Comparison of ENCODE assay signal across 8 cellular contexts in genomic region chr12:56127888-56128668, GRCh38. TPM values are rescaled to one million over a fixed set of nuclear protein-coding genes. Genes with fewer than 3 reads are reported as not detected.
A peak's percentile ranks its signal among the peaks of the same experiment; 100 is the strongest.
DNase-seq lines count a peak whose midpoint lies in the region; ATAC-seq, FAIRE-seq and TF ChIP-seq lines count a peak whose summit lies in the region.

Gene ESYT1 (plus strand): TSS chr12:56128267. CDS start chr12:56128320, 53 bp downstream.

- peak within 1 kb of the TSS; percentile 92 for H3K4me2 ChIP-seq in OCI-LY7 (ENCODE audit: low read length)
- peak within 1 kb of the TSS; percentile 82 for H3K4me2 ChIP-seq in endothelial cell of umbilical vein (ENCODE audit: insufficient read depth, low read length)

- intact Hi-C loops in OCI-LY7 (cut with micrococcal nuclease; ENCODE audit: unreplicated experiment), result loop anchor here (5.0 kb wide), 1 partner anchor 319 kb away; the partner anchor contains the start of gene TIMELESS
- intact Hi-C loops in endothelial cell of umbilical vein (cut with micrococcal nuclease), result loop anchor here (1.0 kb wide), 1 partner anchor 24 kb away; the partner anchor contains the start of gene MYL6B

- BruUV-seq in OCI-LY7 (replicated peaks; lab: Mats Ljungman, UMichigan) (TSS peak; percentile 33), endothelial cell of umbilical vein (replicated peaks; lab: Mats Ljungman, UMichigan) (TSS peak; percentile 52)

- H3K4me3 ChIP-seq in OCI-LY7 (ENCODE audit: low read depth, low read length, poor library complexity, severe bottlenecking), result peak within 1 kb of the TSS; percentile 83
- peak within 1 kb of the TSS; percentile 63 to 75 (median 68) for H3K4me3 ChIP-seq in endothelial cell of umbilical vein (replicated peaks in 1 of 3; ENCODE audit: insufficient read depth in 1 of 3, low read depth in 1 of 3, low read length in 3 of 3)

- H3K9me2 ChIP-seq in OCI-LY7 (ENCODE audit: insufficient read depth, low read length), result no peaks in the 10 kb centered on the region

- FAIRE-seq in D721Med (lab: Jason Lieb, UNC) (no peak), endothelial cell of umbilical vein (lab: Jason Lieb, UNC) (peak; percentile 97)

- H3K4me1 ChIP-seq in OCI-LY7 (ENCODE audit: insufficient read depth, low read length, poor library complexity, severe bottlenecking), result peaks cover 48% of the 10 kb centered on the region
- H3K4me1 ChIP-seq in endothelial cell of umbilical vein (ENCODE audit: control insufficient read depth, extremely low read depth, insufficient read depth, low read length), result peaks cover 28% of the 10 kb centered on the region

- POLR2A ChIA-PET in OCI-LY7 (lab: Charles Lee), result interaction anchor here (0.9 to 3.8 kb wide), 14 partner anchors 10 to 389 kb away, joined by 3 to 32 read pairs (median 4); partner anchors contain the start of genes MYL6, MYL6B, PA2G4 and RPL41
- POLR2A ChIA-PET in endothelial cell of umbilical vein (lab: Charles Lee), result interaction anchor here (0.5 to 2.6 kb wide), 11 partner anchors 9 to 94 kb away, joined by 3 to 38 read pairs (median 5); partner anchors contain the start of genes MYL6, PA2G4, RNF41 and SMARCC2

- no peaks in the 10 kb centered on the region for H3K27me3 ChIP-seq in endothelial cell of umbilical vein (ENCODE audit: control insufficient read depth in 2 of 2, insufficient read depth in 2 of 2, low read length in 2 of 2)

- CTCF ChIA-PET in OCI-LY7 (lab: Charles Lee; ENCODE audit: unreplicated experiment) (interaction anchor here (0.6 to 1.5 kb wide), 5 partner anchors 8 to 232 kb away, joined by 3 to 5 read pairs (median 3); partner anchors contain the start of genes RNF41, STAT2 and ZC3H10), endothelial cell of umbilical vein (lab: Charles Lee) (interaction anchor here (0.6 to 3.1 kb wide), 17 partner anchors 9 to 390 kb away, joined by 3 to 40 read pairs (median 5); partner anchors contain the start of genes MYL6, MYL6B, RNF41 and SMARCC2)

- peak within 1 kb of the TSS; percentile 31; the same call in 1 of the 2 replicates for H2AFZ ChIP-seq in OCI-LY7 (ENCODE audit: low read length)
- peak within 1 kb of the TSS; percentile 16 for H2AFZ ChIP-seq in endothelial cell of umbilical vein (ENCODE audit: low read depth, low read length)

- dilution Hi-C loops in endothelial cell of umbilical vein (cut with MboI; ENCODE audit: extremely low pct_ligation_motif_present, low sequenced_read_pairs), result no loop called here

- ATAC-seq in GM21526 (IDR thresholded peaks at IDR 0.05; ENCODE audit: low FRiP score, unreplicated experiment), result peak; percentile 82

- H3K9me1 ChIP-seq in endothelial cell of umbilical vein (replicated peaks; ENCODE audit: control insufficient read depth, extremely low read depth, insufficient read depth, low read length), result no peaks in the 10 kb centered on the region

- peak within 1 kb of the TSS; percentile 96 for H3K27ac ChIP-seq in OCI-LY7 (ENCODE audit: low read depth, low read length, poor library complexity, severe bottlenecking)
- peak within 1 kb of the TSS; percentile 46 for H3K27ac ChIP-seq in endothelial cell of umbilical vein (ENCODE audit: insufficient read depth, low read depth, low read length)

- peak within 1 kb of the TSS; percentile 66 for H3K9ac ChIP-seq in endothelial cell of umbilical vein (replicated peaks; ENCODE audit: extremely low read depth, insufficient read depth, low read length)

- TF ChIP-seq CTCF in D721Med (IDR thresholded peaks at IDR 0.05; ENCODE audit: insufficient read depth, missing control alignments), result no peak
- no peak for TF ChIP-seq CTCF in OCI-LY7 (conservative IDR thresholded peaks at IDR 0.05; ENCODE audit: low read length)
- TF ChIP-seq CTCF in endothelial cell of umbilical vein (IDR thresholded peaks at IDR 0.05; ENCODE audit: extremely low read depth in 1 of 2, insufficient read depth in 1 of 2, low read depth in 1 of 2, low read length in 2 of 2), result no peak

- 0 out of 2 replicates have a peak, but pooled peaks cover 10% of the 10 kb centered on the region for H3K9me3 ChIP-seq in OCI-LY7 (ENCODE audit: low read length)
- H3K9me3 ChIP-seq in endothelial cell of umbilical vein (replicated peaks; ENCODE audit: control insufficient read depth, insufficient read depth, low read length), result no peaks in the 10 kb centered on the region

- no peaks in the 10 kb centered on the region for H4K20me1 ChIP-seq in OCI-LY7 (ENCODE audit: insufficient read depth, low read length)
- no peaks in the 10 kb centered on the region for H4K20me1 ChIP-seq in endothelial cell of umbilical vein (replicated peaks; ENCODE audit: control insufficient read depth, extremely low read depth, insufficient read depth, low read length)

- peaks cover 18% of the 10 kb centered on the region; the same call in 1 of the 2 replicates for H3K79me2 ChIP-seq in OCI-LY7 (ENCODE audit: insufficient read depth, low read depth, low read length)
- H3K79me2 ChIP-seq in endothelial cell of umbilical vein (ENCODE audit: control insufficient read depth, insufficient read depth, low read length), result peaks cover 19% of the 10 kb centered on the region

- DNase-seq in D721Med (ENCODE audit: insufficient read length, low spot score) (peak; percentile 78), HuH-7.5 (ENCODE audit: low spot score) (peak; percentile 92), OCI-LY7 (ENCODE audit: low spot score) (peak; percentile 100), activated T-cell treated with anti-CD3 and anti-CD28 coated beads for 1 hour (ENCODE audit: low read depth) (peak; percentile 92), endothelial cell of umbilical vein (ENCODE audit: low read depth, low spot score) (peak; percentile 100), midbrain (lab: John Stamatoyannopoulos, UW) (peak; percentile 95)
- peak; percentile 87 to 93 for DNase-seq in stimulated activated CD8-positive, alpha-beta memory T cell treated with anti-CD3 and anti-CD28 coated beads, Interleukin-2, amount 100 ng/mL, for 1 hour (ENCODE audit: low read depth in 2 of 2)

- H3K36me3 ChIP-seq in OCI-LY7 (ENCODE audit: insufficient read depth, low read length) (peaks cover 32% of the 10 kb centered on the region), endothelial cell of umbilical vein (ENCODE audit: control insufficient read depth in 2 of 2, extremely low read depth in 1 of 2, insufficient read depth in 2 of 2, low read length in 2 of 2) (peaks cover 4 to 22% of the 10 kb centered on the region in 2 experiments)

- TF ChIP-seq POLR2A in endothelial cell of umbilical vein (IDR thresholded peaks at IDR 0.05; ENCODE audit: low read depth, low read length), result peak; percentile 82

TF ChIP-seq in endothelial cell of umbilical vein, 7 proteins besides CTCF, POLR2A, EP300 and RAD21:
- peak; percentile 77 for TF ChIP-seq MAX (IDR thresholded peaks at IDR 0.05; ENCODE audit: insufficient read depth, insufficient read length)
- no peak for TF ChIP-seq GATA2 (IDR thresholded peaks at IDR 0.05; ENCODE audit: insufficient read depth, insufficient read length, low read depth, low read length)
- peak; percentile 89 for TF ChIP-seq JUN (IDR thresholded peaks at IDR 0.05; ENCODE audit: borderline replicate concordance, insufficient read depth, insufficient read length, low read depth)
- TF ChIP-seq FOS (IDR thresholded peaks at IDR 0.05; ENCODE audit: borderline replicate concordance, insufficient read depth, low read length), result no peak
- peak; percentile 45 for TF ChIP-seq POLR2AphosphoS5 (IDR thresholded peaks at IDR 0.05; ENCODE audit: insufficient read depth, low read depth, low read length)

RNA-seq across cellular contexts. Expression of gene ESYT1, which starts in this region (rescaled TPM):
- 74.6 and 85.9 TPM in 2 replicates for total RNA-seq in OCI-LY7 (2014; rRNA removed; shearing (Covaris generic))
- total RNA-seq in OCI-LY7 (2022) (108 and 112 TPM in 2 replicates), endothelial cell of umbilical vein (133 and 161 TPM in 2 replicates)
- 233 and 234 TPM in 2 replicates for polyA plus RNA-seq in endothelial cell of umbilical vein
- 159 and 161 TPM in 2 replicates for polyA plus RNA-seq in endothelial cell of umbilical vein (2011; cell fraction: cytosol; rRNA removed)
- 247 and 260 TPM in 2 replicates for polyA plus RNA-seq in endothelial cell of umbilical vein (2011; cell fraction: nucleus; rRNA removed)
- 106 and 110 TPM in 2 replicates for polyA plus RNA-seq in endothelial cell of umbilical vein (2012)
- 309 and 339 TPM in 2 replicates for polyA minus RNA-seq in endothelial cell of umbilical vein
- 102 TPM for polyA minus RNA-seq in endothelial cell of umbilical vein (2011; cell fraction: cytosol; rRNA and poly(A)+ RNA removed)
- polyA minus RNA-seq in endothelial cell of umbilical vein (2011; cell fraction: nucleus; rRNA and poly(A)+ RNA removed), result 90.2 and 91.4 TPM in 2 replicates

Comparison
In these comparisons a context has a peak if more than half of its experiments do, and no peak if none do; other contexts are left out.
1. Peak in every context shown above with its lines: DNase-seq, ATAC-seq, H3K4me3 ChIP-seq and H3K27ac ChIP-seq.